Comparison of ENCODE assay signal across 8 cellular contexts in genomic region chr2:157876771-157877108, GRCh38. TPM values are rescaled to one million over a fixed set of nuclear protein-coding genes. Genes with fewer than 3 reads are reported as not detected.
DNase-seq lines count a peak whose midpoint lies in the region; ATAC-seq and TF ChIP-seq lines count a peak whose summit lies in the region.

No MANE protein-coding gene starts in this region.

- H3K9me3 Mint-ChIP-seq in HFFc6, result no peaks in the 10 kb centered on the region

- no peaks in the 10 kb centered on the region for H3K36me3 ChIP-seq in A673 (ENCODE audit: insufficient read depth, low read length, poor library complexity, severe bottlenecking)
- no peaks in the 10 kb centered on the region for H3K36me3 ChIP-seq in body of pancreas (replicated peaks in 1 of 2; ENCODE audit: insufficient read depth in 1 of 2, low read depth in 2 of 2)
- no peaks in the 10 kb centered on the region for H3K36me3 ChIP-seq in mesodermal cell (ENCODE audit: control insufficient read depth, insufficient read depth, low read length)

- peak overlapping the region; percentile 89 for H3K27ac ChIP-seq in A673 (ENCODE audit: low read depth, low read length, poor library complexity, severe bottlenecking)
- peak overlapping the region; percentile 97 to 99 (median 98) for H3K27ac ChIP-seq in body of pancreas
- H3K27ac ChIP-seq in mesodermal cell (ENCODE audit: low read depth, low read length, severe bottlenecking), result peak overlapping the region; percentile 59

- POLR2A ChIA-PET in A673 (lab: Charles Lee; ENCODE audit: low non-redundant PET), result no interaction called here

- no peaks in the 10 kb centered on the region; the same call in none of the 2 replicates for H3K36me3 Mint-ChIP-seq in HFFc6 (ENCODE audit: low read depth)

- H3K4me3 ChIP-seq in A673 (ENCODE audit: low read depth, low read length, poor library complexity, severe bottlenecking) (peak overlapping the region; percentile 85), body of pancreas (peak overlapping the region in 1 of 2 donors; percentile 28), mesodermal cell (ENCODE audit: extremely low read depth, insufficient read depth, low read length, poor library complexity, severe bottlenecking) (peak overlapping the region; percentile 52)

- H3K9me3 ChIP-seq in A673 (ENCODE audit: low read depth, low read length, poor library complexity, severe bottlenecking), result no peaks in the 10 kb centered on the region
- no peaks in the 10 kb centered on the region for H3K9me3 ChIP-seq in body of pancreas
- no peaks in the 10 kb centered on the region for H3K9me3 ChIP-seq in mesodermal cell (ENCODE audit: control insufficient read depth, low read length)

- DNase-seq in A673 (ENCODE audit: low spot score) (peak; percentile 7), HFFc6 (no peak), body of pancreas (no peak), occipital lobe (lab: John Stamatoyannopoulos, UW) (no peak), GM03348 (ENCODE audit: low spot score) (no peak)
- DNase-seq in activated CD4-positive, CD25-positive, alpha-beta regulatory T cell treated with anti-CD3 and anti-CD28 coated beads, Interleukin-2, amount 50 U/mL, for 72 hours, result no peak

- CTCF ChIA-PET in A673 (lab: Charles Lee), result interaction anchor here (0.6 to 1.1 kb wide), 2 partner anchors 99 to 574 kb away, joined by 3 to 5 read pairs; no protein-coding TSS in a partner anchor

- no peaks in the 10 kb centered on the region for H3K27me3 ChIP-seq in A673 (replicated peaks; ENCODE audit: insufficient read depth, low read depth, low read length, poor library complexity)
- H3K27me3 ChIP-seq in body of pancreas, result no peaks in the 10 kb centered on the region

- TF ChIP-seq POLR2A in body of pancreas (IDR thresholded peaks at IDR 0.05), result no peak

- no peak overlapping the region; the same call in 1 of the 2 replicates for H3K27ac Mint-ChIP-seq in HFFc6

- no TSS peak for BruUV-seq in A673 (replicated peaks; lab: Mats Ljungman, UMichigan)

- intact Hi-C loops in A673 (cut with micrococcal nuclease; ENCODE audit: unreplicated experiment) (loop anchor here (2.0 kb wide), 1 partner anchor 98 kb away; no protein-coding TSS in a partner anchor), body of pancreas (cut with DNase I) (loop anchor here (10.0 kb wide), 1 partner anchor 82 kb away; no protein-coding TSS in a partner anchor)

- no peaks in the 10 kb centered on the region; the same call in 1 of the 2 replicates for H3K27me3 Mint-ChIP-seq in HFFc6 (ENCODE audit: insufficient read depth)

- H3K4me1 Mint-ChIP-seq in HFFc6 (ENCODE audit: low read depth), result peaks cover 41% of the 10 kb centered on the region

- WGBS in body of pancreas, 2 donors, result 2 to 16% methylated on average over 3 to 14 of the region's 14 CpGs
- 0 to 3% methylated on average over 11 to 14 of the region's 14 CpGs for WGBS in mesodermal cell (ENCODE audit: insufficient coverage in 2 of 2), 2 experiments

- ATAC-seq in body of pancreas (no peak), GM19455 (IDR thresholded peaks at IDR 0.05; ENCODE audit: unreplicated experiment) (no peak)

- H3K4me1 ChIP-seq in A673 (ENCODE audit: insufficient read depth, low read length, poor library complexity, severe bottlenecking), result no peaks in the 10 kb centered on the region
- H3K4me1 ChIP-seq in body of pancreas, result peaks cover 54% of the 10 kb centered on the region
- H3K4me1 ChIP-seq in mesodermal cell (ENCODE audit: control insufficient read depth, insufficient read depth, low read length, poor library complexity, severe bottlenecking), result peaks cover 3% of the 10 kb centered on the region

- TF ChIP-seq CTCF in A673 (conservative IDR thresholded peaks at IDR 0.05; ENCODE audit: low read depth, low read length), result no peak
- TF ChIP-seq CTCF in HFFc6 (IDR thresholded peaks at IDR 0.05), result no peak
- no peak for TF ChIP-seq CTCF in body of pancreas (IDR thresholded peaks at IDR 0.05)

- peak overlapping the region; percentile 85 for H3K4me3 Mint-ChIP-seq in HFFc6

RNA-seq across cellular contexts. Expression of gene ACVR1, which starts 0.6 kb away (rescaled TPM):
- total RNA-seq in A673 (2021) (17.1 and 18.3 TPM in 2 replicates), body of pancreas (10 to 100 TPM; 14.0 to 18.5 TPM), occipital lobe (20.3 TPM)
- total RNA-seq in HFFc6 (2021; fragmentation: NEBNext Ultra II Directional; extraction: Animal tissue kit (Norgen Biotek cat#: 25700)), result 10 to 100 TPM; 37.5 to 48.4 (median 43.1) TPM
- 34.3 TPM for polyA plus RNA-seq in mesodermal cell (2013, experiment 1 of 2)
- 35.2 TPM for polyA plus RNA-seq in mesodermal cell (2013, experiment 2 of 2)
